ENCODE assay signal across 8 cellular contexts in the genomic region with DNA sequence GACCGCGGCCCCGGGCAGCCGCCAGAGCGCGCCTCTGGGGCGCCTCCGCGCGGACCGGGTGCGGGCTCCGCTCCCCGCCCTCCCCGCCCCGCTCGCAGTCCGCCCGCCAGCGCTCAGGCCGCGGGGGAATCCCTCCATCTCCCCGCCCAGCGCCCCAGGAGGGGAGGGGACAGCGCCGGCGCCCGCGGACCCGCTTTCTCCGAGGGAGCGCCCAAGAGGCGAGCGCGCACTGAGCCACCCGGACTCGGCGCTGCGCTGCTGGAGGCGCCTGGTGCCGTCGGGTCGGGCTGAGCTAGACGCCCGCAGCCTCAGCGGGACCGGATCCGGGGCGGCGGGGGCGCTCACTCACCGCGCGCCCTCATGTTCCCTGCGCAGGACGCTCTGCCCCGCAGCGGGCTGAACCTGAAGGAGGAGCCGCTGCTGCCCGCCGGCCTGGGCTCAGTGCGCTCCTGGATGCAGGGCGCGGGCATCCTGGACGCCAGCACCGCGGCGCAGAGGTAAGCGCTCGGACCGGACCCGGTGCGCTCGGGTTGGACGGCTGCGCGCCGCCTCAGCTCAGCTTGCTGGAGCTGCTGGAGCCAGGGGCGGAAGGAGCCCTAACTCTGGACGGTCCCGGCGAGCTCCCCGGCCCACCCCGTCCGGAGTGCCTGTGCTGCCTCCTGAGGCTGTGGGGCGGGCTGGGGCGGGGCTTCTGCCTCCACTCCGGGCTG. TPM values are rescaled to one million over a fixed set of nuclear protein-coding genes. Genes with fewer than 3 reads are reported as not detected.
DNase-seq lines count a peak whose midpoint lies in the region; TF ChIP-seq lines count a peak whose summit lies in the region.

No MANE protein-coding gene starts in this region.

- no peak overlapping the region for H3K23ac ChIP-seq in trophoblast cell (ENCODE audit: low read length)

- H2AFZ ChIP-seq in trophoblast cell (ENCODE audit: insufficient read depth, low read length, poor library complexity) (no peak overlapping the region), Karpas-422 (ENCODE audit: low read length) (no peak overlapping the region)

- H3K4me1 ChIP-seq in CD8-positive, alpha-beta memory T cell (ENCODE audit: insufficient read depth, low read length): peaks cover 7% of the 10 kb centered on the region
- H3K4me1 ChIP-seq in trophoblast cell (ENCODE audit: control insufficient read depth in 1 of 2, insufficient read depth in 2 of 2, low read length in 2 of 2): peaks cover 7 to 10% of the 10 kb centered on the region in 2 experiments
- peaks cover 1% of the 10 kb centered on the region for H3K4me1 ChIP-seq in Karpas-422 (ENCODE audit: low read length)

- H3K4me1 Mint-ChIP-seq in CD8-positive, alpha-beta memory T cell: peaks cover 19 to 24% (median 19%) of the 10 kb centered on the region in 3 donors
- H3K4me1 Mint-ChIP-seq in glutamatergic neuron (ENCODE audit: low read depth, unreplicated experiment) (peaks cover 15% of the 10 kb centered on the region), CD14-positive monocyte (peaks cover 7% of the 10 kb centered on the region)

- no peak overlapping the region for H2BK5ac ChIP-seq in trophoblast cell (ENCODE audit: low read depth, low read length, poor library complexity)

- H3K4ac ChIP-seq in trophoblast cell (ENCODE audit: low read depth, low read length): no peak overlapping the region

- CTCF ChIA-PET in CD8-positive, alpha-beta memory T cell (lab: Charles Lee): interaction anchor here (1.1 to 1.9 kb wide), 3 partner anchors 36 to 50 kb away, joined by 3 to 5 read pairs (median 4); no protein-coding TSS in a partner anchor

- H3K36me3 Mint-ChIP-seq in CD8-positive, alpha-beta memory T cell: peaks cover 0 to 2% (median 1%) of the 10 kb centered on the region in 3 donors
- H3K36me3 Mint-ChIP-seq in glutamatergic neuron (ENCODE audit: unreplicated experiment) (peaks cover 15% of the 10 kb centered on the region), CD14-positive monocyte (peaks cover 4 to 15% of the 10 kb centered on the region in 2 donors)

- H3K36me3 ChIP-seq in CD8-positive, alpha-beta memory T cell (ENCODE audit: insufficient read depth, low read length): no peaks in the 10 kb centered on the region
- H3K36me3 ChIP-seq in trophoblast cell (ENCODE audit: control insufficient read depth in 1 of 2, insufficient read depth in 2 of 2, low read length in 2 of 2): no peaks in the 10 kb centered on the region
- no peaks in the 10 kb centered on the region for H3K36me3 ChIP-seq in Karpas-422 (ENCODE audit: insufficient read depth, low read length)

- H4K91ac ChIP-seq in trophoblast cell (ENCODE audit: low read depth, low read length): no peak overlapping the region

- H3K9me2 ChIP-seq in Karpas-422 (replicated peaks; ENCODE audit: insufficient read depth, low read length): no peaks in the 10 kb centered on the region

- no peak overlapping the region for H2BK12ac ChIP-seq in trophoblast cell (ENCODE audit: low read length)

- H3K9me3 Mint-ChIP-seq in CD8-positive, alpha-beta memory T cell: no peaks in the 10 kb centered on the region
- H3K9me3 Mint-ChIP-seq in glutamatergic neuron (ENCODE audit: unreplicated experiment): peaks cover 15% of the 10 kb centered on the region
- H3K9me3 Mint-ChIP-seq in CD14-positive monocyte: peaks cover 0 to 20% (median 12%) of the 10 kb centered on the region in 7 donors

- no peak overlapping the region for H3K18ac ChIP-seq in trophoblast cell (ENCODE audit: low read length)

- no peak overlapping the region for H4K12ac ChIP-seq in trophoblast cell (ENCODE audit: low read depth, low read length)

- DNase-seq in CD8-positive, alpha-beta memory T cell: peak in 4 of 5 donors; percentile 36 to 50 (median 42)
- DNase-seq in NCI-H1930 (lab: John Stamatoyannopoulos, UW) (peak; percentile 28 to 37), glutamatergic neuron (peak; percentile 62), trophoblast cell (peak; percentile 5 to 39), Karpas-422 (no peak), AML-193 (lab: John Stamatoyannopoulos, UW) (no peak), CD14-positive monocyte (ENCODE audit: low spot score) (no peak)
- peak; percentile 70 for DNase-seq in activated T-cell treated with anti-CD3 and anti-CD28 coated beads, Interleukin-2, amount 50 U/mL, for 1 hour

- H3K27ac Mint-ChIP-seq in CD8-positive, alpha-beta memory T cell: no peak overlapping the region
- H3K27ac Mint-ChIP-seq in glutamatergic neuron (ENCODE audit: unreplicated experiment) (no peak overlapping the region), CD14-positive monocyte (no peak overlapping the region)

- peak overlapping the region; percentile 32 for H3K4me2 ChIP-seq in trophoblast cell (ENCODE audit: low read length)
- no peak overlapping the region for H3K4me2 ChIP-seq in Karpas-422 (ENCODE audit: low read depth, low read length, poor library complexity, severe bottlenecking)

- peaks cover 18% of the 10 kb centered on the region for H3K27me3 ChIP-seq in CD8-positive, alpha-beta memory T cell (ENCODE audit: insufficient read depth, low read length, poor library complexity, severe bottlenecking)
- H3K27me3 ChIP-seq in trophoblast cell (ENCODE audit: insufficient read depth, low read length) (peaks cover 60% of the 10 kb centered on the region), Karpas-422 (ENCODE audit: low read length) (no peaks in the 10 kb centered on the region)

- TF ChIP-seq CTCF in glutamatergic neuron (IDR thresholded peaks at IDR 0.05; ENCODE audit: partially characterized antibody, unreplicated experiment) (no peak), CD14-positive monocyte (IDR thresholded peaks at IDR 0.05) (no peak)

- H2AK5ac ChIP-seq in trophoblast cell (ENCODE audit: low read length): no peak overlapping the region

- POLR2A ChIA-PET in CD8-positive, alpha-beta memory T cell (lab: Charles Lee): interaction anchor here (0.6 to 2.3 kb wide), 2 partner anchors 48 to 57 kb away, joined by 3 to 6 read pairs; no protein-coding TSS in a partner anchor

- H3K9ac ChIP-seq in trophoblast cell (ENCODE audit: low read length) (no peak overlapping the region), Karpas-422 (ENCODE audit: low read length) (no peak overlapping the region)

- no peak overlapping the region for H2BK120ac ChIP-seq in trophoblast cell (ENCODE audit: insufficient read depth, low read length, poor library complexity)

- H3K4me3 ChIP-seq in CD8-positive, alpha-beta memory T cell (ENCODE audit: low read length): no peak overlapping the region
- peak overlapping the region; percentile 12 for H3K4me3 ChIP-seq in trophoblast cell (ENCODE audit: low read depth, low read length)
- H3K4me3 ChIP-seq in Karpas-422 (ENCODE audit: low read length): no peak overlapping the region

- H4K8ac ChIP-seq in trophoblast cell (ENCODE audit: low read depth, low read length): no peak overlapping the region

- no peaks in the 10 kb centered on the region for H3K79me1 ChIP-seq in trophoblast cell (ENCODE audit: low read length)

- H3K79me2 ChIP-seq in trophoblast cell (ENCODE audit: control insufficient read depth, insufficient read depth, low read length, poor library complexity) (no peaks in the 10 kb centered on the region), Karpas-422 (ENCODE audit: low read length) (no peaks in the 10 kb centered on the region)

- no peaks in the 10 kb centered on the region for H4K20me1 ChIP-seq in Karpas-422 (ENCODE audit: insufficient read depth, low read depth, low read length)

- no peak overlapping the region for H3K27ac ChIP-seq in CD8-positive, alpha-beta memory T cell (ENCODE audit: low read depth, low read length)
- no peak overlapping the region for H3K27ac ChIP-seq in trophoblast cell (ENCODE audit: low read depth, low read length)
- H3K27ac ChIP-seq in Karpas-422 (ENCODE audit: low read length): no peak overlapping the region

- intact Hi-C loops in CD14-positive monocyte (cut with micrococcal nuclease): no loop called here

- H3K27me3 Mint-ChIP-seq in CD8-positive, alpha-beta memory T cell: peaks cover 32 to 48% of the 10 kb centered on the region in 2 donors
- H3K27me3 Mint-ChIP-seq in glutamatergic neuron (ENCODE audit: unreplicated experiment): peaks cover 48% of the 10 kb centered on the region
- H3K27me3 Mint-ChIP-seq in CD14-positive monocyte (ENCODE audit: low read depth in 3 of 3): peaks cover 68 to 89% (median 75%) of the 10 kb centered on the region in 3 donors

- WGBS in trophoblast cell (ENCODE audit: extremely low coverage, insufficient coverage, insufficient read length): no CpG with 5 or more reads among the region's 88 CpGs

- no peaks in the 10 kb centered on the region for H3K9me3 ChIP-seq in CD8-positive, alpha-beta memory T cell (ENCODE audit: low read length)
- H3K9me3 ChIP-seq in trophoblast cell (ENCODE audit: insufficient read depth, low read depth, low read length) (peaks cover 9% of the 10 kb centered on the region), Karpas-422 (ENCODE audit: low read length) (no peaks in the 10 kb centered on the region)

- no peak overlapping the region for H3K14ac ChIP-seq in trophoblast cell (ENCODE audit: low read length)

- H3K4me3 Mint-ChIP-seq in CD8-positive, alpha-beta memory T cell: peak overlapping the region in 3 of 7 donors; percentile 13 to 41 (median 19)
- no peak overlapping the region for H3K4me3 Mint-ChIP-seq in glutamatergic neuron (ENCODE audit: unreplicated experiment)
- H3K4me3 Mint-ChIP-seq in CD14-positive monocyte: peak overlapping the region in 1 of 2 donors; percentile 59

RNA-seq across cellular contexts. Expression of gene EBF4, which starts 0.9 kb away (rescaled TPM):
- under 1 TPM; 0.66 to 0.92 TPM for total RNA-seq in CD8-positive, alpha-beta memory T cell
- polyA plus RNA-seq in CD8-positive, alpha-beta memory T cell: 2.0 TPM
- total RNA-seq in glutamatergic neuron (ENCODE audit: unreplicated experiment): 11.0 TPM
- 8.1 TPM in 2 replicates for polyA plus RNA-seq in trophoblast cell (2013)
- 6.5 and 12.8 TPM in 2 replicates for total RNA-seq in Karpas-422 (2014; rRNA removed; shearing (Covaris generic); ENCODE audit: low replicate concordance)
- polyA plus RNA-seq in CD14-positive monocyte: not detected

RNA-seq across cellular contexts. Expression of gene IDH3B, which starts 29.4 kb away (rescaled TPM):
- total RNA-seq in CD8-positive, alpha-beta memory T cell: 100 to 1,000 TPM; 138 to 145 TPM
- 107 TPM for polyA plus RNA-seq in CD8-positive, alpha-beta memory T cell
- total RNA-seq in glutamatergic neuron (ENCODE audit: unreplicated experiment): 103 TPM
- 41.4 and 42.6 TPM in 2 replicates for polyA plus RNA-seq in trophoblast cell (2013)
- 83.7 and 129 TPM in 2 replicates for total RNA-seq in Karpas-422 (2014; rRNA removed; shearing (Covaris generic); ENCODE audit: low replicate concordance)
- polyA plus RNA-seq in CD14-positive monocyte: 100 to 1,000 TPM; 102 to 103 TPM

RNA-seq across cellular contexts. Expression of gene NOP56, which starts 41.0 kb away (rescaled TPM):
- total RNA-seq in CD8-positive, alpha-beta memory T cell: 100 to 1,000 TPM; 888 to 920 TPM
- polyA plus RNA-seq in CD8-positive, alpha-beta memory T cell: 106 TPM
- total RNA-seq in glutamatergic neuron (ENCODE audit: unreplicated experiment): 185 TPM
- polyA plus RNA-seq in trophoblast cell (2013): 148 and 157 TPM in 2 replicates
- total RNA-seq in Karpas-422 (2014; rRNA removed; shearing (Covaris generic); ENCODE audit: low replicate concordance): 192 and 300 TPM in 2 replicates
- polyA plus RNA-seq in CD14-positive monocyte: 10 to 100 TPM; 27.3 to 33.1 TPM

Comparison
In these comparisons a context has a peak if more than half of its experiments do, and no peak if none do; other contexts are left out.
1. DNase-seq: peak in CD8-positive, alpha-beta memory T cell (4 of 5), NCI-H1930 (2 of 2), activated T-cell treated with anti-CD3 and anti-CD28 coated beads, Interleukin-2, amount 50 U/mL, for 1 hour (single experiment), glutamatergic neuron (single experiment) and trophoblast cell (2 of 2); none in Karpas-422 (single experiment), AML-193 (0 of 2) and CD14-positive monocyte (single experiment).